Comparison of ENCODE assay signal across 8 cellular contexts in the genomic region with DNA sequence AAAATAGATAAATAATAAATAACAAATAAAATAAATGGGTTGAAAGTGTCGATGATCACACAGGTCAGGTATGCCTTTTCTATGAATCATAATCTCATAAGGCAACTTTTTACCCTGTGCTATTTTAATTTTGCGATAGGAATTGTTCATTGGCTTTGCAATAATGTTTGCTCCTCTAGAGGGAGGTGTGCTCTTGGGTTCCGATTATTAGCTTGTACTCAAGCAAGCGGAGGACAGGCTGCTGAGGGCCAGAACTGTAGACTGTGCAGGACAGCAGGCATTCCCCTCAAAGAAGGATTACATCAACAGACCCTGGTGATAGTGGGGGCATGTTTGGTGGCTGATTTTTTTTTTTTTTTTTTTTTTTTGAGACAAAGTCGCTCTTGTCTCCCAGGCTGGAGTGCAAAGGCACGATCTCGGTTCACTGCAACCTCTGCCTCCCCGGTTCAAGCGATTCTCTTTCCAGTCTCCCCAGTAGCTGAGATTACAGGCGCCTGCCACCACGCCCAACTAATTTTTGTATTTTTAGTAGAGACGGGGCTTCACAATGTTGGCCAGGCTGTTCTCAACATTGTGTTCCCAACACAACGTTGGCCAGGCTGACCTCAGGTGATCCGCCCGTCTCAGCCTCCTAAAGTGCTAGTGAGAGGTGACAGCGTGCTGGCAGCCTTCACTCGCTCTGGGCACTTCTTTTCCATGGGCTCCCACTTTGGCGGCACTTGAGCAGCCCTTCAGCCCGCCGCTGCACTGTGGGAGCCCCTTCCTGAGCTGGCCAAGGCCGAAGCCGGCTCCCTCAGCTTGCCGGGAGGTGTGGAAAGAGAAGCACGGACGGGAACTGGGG. TPM values are rescaled to one million over a fixed set of nuclear protein-coding genes. Genes with fewer than 3 reads are reported as not detected.
DNase-seq lines count a peak whose midpoint lies in the region; ATAC-seq and TF ChIP-seq lines count a peak whose summit lies in the region.

No MANE protein-coding gene starts in this region.

- BruUV-seq in mammary epithelial cell (replicated peaks; lab: Mats Ljungman, UMichigan), result no TSS peak

- peak; percentile 56 to 78 for TF ChIP-seq CTCF in mammary epithelial cell (conservative IDR thresholded peaks at IDR 0.05 in 1 of 2, IDR thresholded peaks at IDR 0.05 in 1 of 2; ENCODE audit: extremely low read depth in 1 of 2, insufficient read depth in 1 of 2, low read depth in 1 of 2, low read length in 2 of 2)

- H3K9me3 ChIP-seq in mammary epithelial cell (replicated peaks; ENCODE audit: insufficient read depth, low read length), result no peaks in the 10 kb centered on the region

- ATAC-seq in activated T-cell treated with anti-CD3 and anti-CD28 coated beads, Interleukin-2, amount 50 U/mL, for 4 hours, result no peak

- H3K27me3 Mint-ChIP-seq in activated T-cell treated with anti-CD3 and anti-CD28 coated beads, Interleukin-2, amount 50 U/mL, for 4 hours (ENCODE audit: low read depth), result no peaks in the 10 kb centered on the region

- H3K4me3 Mint-ChIP-seq in activated T-cell treated with anti-CD3 and anti-CD28 coated beads, Interleukin-2, amount 50 U/mL, for 4 hours, result no peak overlapping the region

- H3K4me1 ChIP-seq in mammary epithelial cell (ENCODE audit: insufficient read depth, low read length), result no peaks in the 10 kb centered on the region

- no peaks in the 10 kb centered on the region for H3K36me3 ChIP-seq in mammary epithelial cell (ENCODE audit: insufficient read depth, low read length)

- no peaks in the 10 kb centered on the region for H3K4me1 Mint-ChIP-seq in activated T-cell treated with anti-CD3 and anti-CD28 coated beads, Interleukin-2, amount 50 U/mL, for 4 hours (ENCODE audit: low read depth)

- no peak overlapping the region for H3K9ac ChIP-seq in mammary epithelial cell (ENCODE audit: insufficient read depth, low read length)

- intact Hi-C loops in mammary epithelial cell (cut with micrococcal nuclease), result loop anchor here (1.0 to 2.0 kb wide), 6 partner anchors 55 to 190 kb away; no protein-coding TSS in a partner anchor

- H3K27ac ChIP-seq in mammary epithelial cell (ENCODE audit: insufficient read depth, low read depth, low read length), result no peak overlapping the region

- no peak overlapping the region for H3K4me2 ChIP-seq in mammary epithelial cell (ENCODE audit: insufficient read depth, low read depth, low read length)

- no peak overlapping the region for H2AFZ ChIP-seq in mammary epithelial cell (ENCODE audit: low read depth, low read length)

- DNase-seq in CD1c-positive myeloid dendritic cell (ENCODE audit: extremely low spot score) (peak; percentile 40), M059J (ENCODE audit: low read depth) (peak; percentile 57), mammary epithelial cell (peak; percentile 86), medulla oblongata (ENCODE audit: extremely low spot score) (peak; percentile 22), UCSD-AML1 (lab: John Stamatoyannopoulos, UW; ENCODE audit: unreplicated experiment) (no peak), T-helper 1 cell (no peak)
- DNase-seq in activated T-cell treated with anti-CD3 and anti-CD28 coated beads, Interleukin-2, amount 50 U/mL, for 4 hours, result no peak
- DNase-seq in stimulated activated CD8-positive, alpha-beta memory T cell treated with anti-CD3 and anti-CD28 coated beads, Interleukin-4, amount 100 ng/mL, for 48 hours, result no peak

- dilution Hi-C loops in mammary epithelial cell (cut with HindIII; ENCODE audit: low sequenced_read_pairs), result loop anchor here (25.0 kb wide), 1 partner anchor 137 kb away; no protein-coding TSS in a partner anchor

- no peaks in the 10 kb centered on the region for H4K20me1 ChIP-seq in mammary epithelial cell (ENCODE audit: insufficient read depth, low read length)

- no peak overlapping the region for H3K4me3 ChIP-seq in mammary epithelial cell (replicated peaks in 1 of 3; ENCODE audit: insufficient read depth in 1 of 3, low read depth in 2 of 3, low read length in 3 of 3)

- no peaks in the 10 kb centered on the region for H3K79me2 ChIP-seq in mammary epithelial cell (ENCODE audit: insufficient read depth, low read length)

- H3K9me3 Mint-ChIP-seq in activated T-cell treated with anti-CD3 and anti-CD28 coated beads, Interleukin-2, amount 50 U/mL, for 4 hours, result no peaks in the 10 kb centered on the region

- WGBS in mammary epithelial cell (ENCODE audit: low coverage, missing lambda C conversion rate), result 82% methylated on average over 20 of the region's 25 CpGs

- H3K36me3 Mint-ChIP-seq in activated T-cell treated with anti-CD3 and anti-CD28 coated beads, Interleukin-2, amount 50 U/mL, for 4 hours (ENCODE audit: insufficient read depth), result peaks cover 2% of the 10 kb centered on the region

- no peaks in the 10 kb centered on the region for H3K27me3 ChIP-seq in mammary epithelial cell (ENCODE audit: insufficient read depth, low read length)

- in situ Hi-C loops in mammary epithelial cell (cut with MboI; ENCODE audit: low sequenced_read_pairs in 2 of 2), result loop anchor here (5.0 to 10.0 kb wide), 3 partner anchors 122 to 142 kb away; no protein-coding TSS in a partner anchor

- CTCF ChIA-PET in mammary epithelial cell (lab: Charles Lee; ENCODE audit: low non-redundant PET), result interaction anchor here (0.6 to 0.7 kb wide), 4 partner anchors 9 to 154 kb away, joined by 3 to 5 read pairs (median 4); no protein-coding TSS in a partner anchor

RNA-seq across cellular contexts. Expression of a gene that starts 35.6 kb away (rescaled TPM):
- total RNA-seq in M059J (2014; rRNA removed; shearing (Covaris generic)), result 6.2 and 15.6 TPM in 2 replicates
- 10 to 100 TPM; 13.0 to 20.3 TPM for total RNA-seq in mammary epithelial cell
- polyA plus RNA-seq in mammary epithelial cell, result 10.1 TPM
- 22.9 TPM for polyA minus RNA-seq in mammary epithelial cell
- 10 to 100 TPM; 92.6 to 99.1 (median 95.9) TPM for total RNA-seq in activated T-cell treated with anti-CD3 and anti-CD28 coated beads, Interleukin-2, amount 50 U/mL, for 4 hours

RNA-seq across cellular contexts. Expression of a gene that starts 35.6 kb away (rescaled TPM):
- 0.02 TPM in 1 of 2 replicates, not detected in the other for total RNA-seq in M059J (2014; rRNA removed; shearing (Covaris generic))
- total RNA-seq in mammary epithelial cell, result under 1 TPM; under 0.01 to 0.14 TPM
- polyA plus RNA-seq in mammary epithelial cell, result 0.01 TPM
- not detected for polyA minus RNA-seq in mammary epithelial cell
- under 1 TPM; 0.10 to 0.16 (median 0.13) TPM for total RNA-seq in activated T-cell treated with anti-CD3 and anti-CD28 coated beads, Interleukin-2, amount 50 U/mL, for 4 hours

Comparison
In these comparisons a context has a peak if more than half of its experiments do, and no peak if none do; other contexts are left out.
1. DNase-seq: peak in CD1c-positive myeloid dendritic cell (single experiment), M059J (single experiment), mammary epithelial cell (single experiment) and medulla oblongata (single experiment); none in UCSD-AML1 (single experiment), activated T-cell treated with anti-CD3 and anti-CD28 coated beads, Interleukin-2, amount 50 U/mL, for 4 hours (single experiment), stimulated activated CD8-positive, alpha-beta memory T cell treated with anti-CD3 and anti-CD28 coated beads, Interleukin-4, amount 100 ng/mL, for 48 hours (single experiment) and T-helper 1 cell (0 of 5).